ENCODE assay signal across 8 cellular contexts in genomic region chr16:11583889-11584565, GRCh38. TPM values are rescaled to one million over a fixed set of nuclear protein-coding genes. Genes with fewer than 3 reads are reported as not detected.
A peak's percentile ranks its signal among the peaks of the same experiment; 100 is the strongest.
DNase-seq lines count a peak whose midpoint lies in the region; ATAC-seq and TF ChIP-seq lines count a peak whose summit lies in the region.

No MANE protein-coding gene starts in this region.

- H3K9me3 Mint-ChIP-seq in T-helper 1 cell treated with Interleukin-12 subunit alpha and Interleukin-12 subunit beta and Interleukin-4 antibody, amounts not matched to agents 30 μg/mL and 1 μg/mL, for 36 hours, result no peaks in the 10 kb centered on the region
- no peaks in the 10 kb centered on the region for H3K9me3 Mint-ChIP-seq in stimulated activated naive CD8-positive, alpha-beta T cell treated with anti-CD3 and anti-CD28 coated beads, Interleukin-15, amount 100 ng/mL, for 72 hours
- no peaks in the 10 kb centered on the region for H3K9me3 Mint-ChIP-seq in endodermal cell

- H3K27me3 ChIP-seq in RWPE2 (ENCODE audit: insufficient read depth, poor library complexity, severe bottlenecking), result no peaks in the 10 kb centered on the region
- peaks cover 0 to 5% (median 0%) of the 10 kb centered on the region in 7 donors for H3K27me3 ChIP-seq in heart right ventricle
- no peaks in the 10 kb centered on the region for H3K27me3 ChIP-seq in endodermal cell (ENCODE audit: control insufficient read depth, insufficient read depth, low read length, poor library complexity, severe bottlenecking)

- H3K9me3 ChIP-seq in RWPE2 (ENCODE audit: severe bottlenecking), result no peaks in the 10 kb centered on the region
- H3K9me3 ChIP-seq in heart right ventricle, result peaks cover 0 to 10% (median 0%) of the 10 kb centered on the region in 11 donors
- H3K9me3 ChIP-seq in endodermal cell (ENCODE audit: control insufficient read depth, low read length), result no peaks in the 10 kb centered on the region

- H3K27me3 Mint-ChIP-seq in T-helper 1 cell treated with Interleukin-12 subunit alpha and Interleukin-12 subunit beta and Interleukin-4 antibody, amounts not matched to agents 30 μg/mL and 1 μg/mL, for 36 hours (ENCODE audit: low read depth), result no peaks in the 10 kb centered on the region
- H3K27me3 Mint-ChIP-seq in stimulated activated naive CD8-positive, alpha-beta T cell treated with anti-CD3 and anti-CD28 coated beads, Interleukin-15, amount 100 ng/mL, for 72 hours, result no peaks in the 10 kb centered on the region
- peaks cover 24% of the 10 kb centered on the region for H3K27me3 Mint-ChIP-seq in endodermal cell (ENCODE audit: insufficient read depth)

- no peak overlapping the region for H3K4me3 ChIP-seq in RWPE2 (ENCODE audit: severe bottlenecking)
- peak overlapping the region in 6 of 10 donors; percentile 11 to 91 (median 54) for H3K4me3 ChIP-seq in heart right ventricle
- H3K4me3 ChIP-seq in endodermal cell (ENCODE audit: low read length), result no peak overlapping the region

- peak overlapping the region; percentile 76 for H3K27ac ChIP-seq in RWPE2 (ENCODE audit: poor library complexity, severe bottlenecking)
- H3K27ac ChIP-seq in heart right ventricle, result peak overlapping the region in 8 of 10 donors; percentile 23 to 99 (median 60)
- no peak overlapping the region for H3K27ac ChIP-seq in endodermal cell (ENCODE audit: low read depth, low read length)

- H3K4me1 ChIP-seq in RWPE2 (ENCODE audit: insufficient read depth, poor library complexity, severe bottlenecking) (peaks cover 25% of the 10 kb centered on the region), heart right ventricle (peaks cover 5 to 75% (median 13%) of the 10 kb centered on the region in 9 donors), endodermal cell (ENCODE audit: control insufficient read depth, insufficient read depth, low read length) (peaks cover 3% of the 10 kb centered on the region)

- 34 to 51% methylated on average over 7 of the region's 7 CpGs for WGBS in heart right ventricle, 2 donors
- WGBS in endodermal cell (ENCODE audit: insufficient coverage in 1 of 2, insufficient read length in 1 of 2), 2 experiments, result 63 to 64% methylated on average over 4 to 7 of the region's 7 CpGs

- H3K36me3 Mint-ChIP-seq in T-helper 1 cell treated with Interleukin-12 subunit alpha and Interleukin-12 subunit beta and Interleukin-4 antibody, amounts not matched to agents 30 μg/mL and 1 μg/mL, for 36 hours (ENCODE audit: low read depth), result peaks cover 14% of the 10 kb centered on the region
- H3K36me3 Mint-ChIP-seq in endodermal cell (ENCODE audit: low read depth), result no peaks in the 10 kb centered on the region

- no peak for TF ChIP-seq CTCF in RWPE2 (IDR thresholded peaks at IDR 0.05; ENCODE audit: poor library complexity, severe bottlenecking)
- TF ChIP-seq CTCF in heart right ventricle (IDR thresholded peaks at IDR 0.05), result no peak
- no peak for TF ChIP-seq CTCF in endodermal cell (conservative IDR thresholded peaks at IDR 0.05)

- peak overlapping the region; percentile 96 for H3K4me3 Mint-ChIP-seq in T-helper 1 cell treated with Interleukin-12 subunit alpha and Interleukin-12 subunit beta and Interleukin-4 antibody, amounts not matched to agents 30 μg/mL and 1 μg/mL, for 36 hours
- H3K4me3 Mint-ChIP-seq in stimulated activated naive CD8-positive, alpha-beta T cell treated with anti-CD3 and anti-CD28 coated beads, Interleukin-15, amount 100 ng/mL, for 72 hours, result peak overlapping the region; percentile 87 to 91
- H3K4me3 Mint-ChIP-seq in endodermal cell, result no peak overlapping the region

- no peak overlapping the region for H3K9ac ChIP-seq in endodermal cell (ENCODE audit: extremely low read depth, low read length, poor library complexity, severe bottlenecking)

- H3K36me3 ChIP-seq in RWPE2 (ENCODE audit: low read depth) (peaks cover 28% of the 10 kb centered on the region), heart right ventricle (peaks cover 0 to 6% (median 0%) of the 10 kb centered on the region in 9 donors), endodermal cell (ENCODE audit: control insufficient read depth, insufficient read depth, low read length) (no peaks in the 10 kb centered on the region)

- H3K4me1 Mint-ChIP-seq in T-helper 1 cell treated with Interleukin-12 subunit alpha and Interleukin-12 subunit beta and Interleukin-4 antibody, amounts not matched to agents 30 μg/mL and 1 μg/mL, for 36 hours (ENCODE audit: low read depth), result peaks cover 46% of the 10 kb centered on the region
- H3K4me1 Mint-ChIP-seq in stimulated activated naive CD8-positive, alpha-beta T cell treated with anti-CD3 and anti-CD28 coated beads, Interleukin-15, amount 100 ng/mL, for 72 hours, result peaks cover 71% of the 10 kb centered on the region
- H3K4me1 Mint-ChIP-seq in endodermal cell, result peaks cover 27% of the 10 kb centered on the region

- intact Hi-C loops in heart right ventricle (cut with DNase I), result no loop called here

- H3K27ac Mint-ChIP-seq in T-helper 1 cell treated with Interleukin-12 subunit alpha and Interleukin-12 subunit beta and Interleukin-4 antibody, amounts not matched to agents 30 μg/mL and 1 μg/mL, for 36 hours, result peak overlapping the region; percentile 92
- H3K27ac Mint-ChIP-seq in stimulated activated naive CD8-positive, alpha-beta T cell treated with anti-CD3 and anti-CD28 coated beads, Interleukin-15, amount 100 ng/mL, for 72 hours, result peak overlapping the region; percentile 31 to 92
- H3K27ac Mint-ChIP-seq in endodermal cell, result no peak overlapping the region

- no peak for DNase-seq in T-helper 1 cell
- DNase-seq in RWPE2 (ENCODE audit: low spot score), result no peak
- no peak for DNase-seq in heart right ventricle
- no peak for DNase-seq in stimulated activated naive CD8-positive, alpha-beta T cell treated with anti-CD3 and anti-CD28 coated beads, Interleukin-15, amount 100 ng/mL, for 72 hours
- DNase-seq in NCI-H2171 (lab: John Stamatoyannopoulos, UW), result no peak
- DNase-seq in activated CD8-positive, alpha-beta memory T cell treated with anti-CD3 and anti-CD28 coated beads, Interleukin-2, amount 50 U/mL, for 4 hours, result no peak
- no peak for DNase-seq in endodermal cell

- no peak for ATAC-seq in RWPE2 (ENCODE audit: low read depth)
- peak in 6 of 8 donors; percentile 9 to 57 (median 24) for ATAC-seq in heart right ventricle
- no peak for ATAC-seq in stimulated activated naive CD8-positive, alpha-beta T cell treated with anti-CD3 and anti-CD28 coated beads, Interleukin-15, amount 100 ng/mL, for 72 hours

RNA-seq across cellular contexts. Expression of gene LITAF, which starts 2.7 kb away (rescaled TPM):
- total RNA-seq in heart right ventricle (10 to 100 TPM; 29.5 to 96.9 (median 41.6) TPM), endodermal cell (10 to 100 TPM; 36.6 to 62.9 TPM)
- 10 to 100 TPM; 13.3 to 19.2 TPM for polyA plus RNA-seq in heart right ventricle
- 85.2 TPM for polyA plus RNA-seq in endodermal cell (2013, experiment 1 of 2)
- 71.3 TPM for polyA plus RNA-seq in endodermal cell (2013, experiment 2 of 2)

Comparison
In these comparisons a context has a peak if more than half of its experiments do, and no peak if none do; other contexts are left out.
1. ATAC-seq: peak in heart right ventricle (6 of 8); none in RWPE2 (single experiment) and stimulated activated naive CD8-positive, alpha-beta T cell treated with anti-CD3 and anti-CD28 coated beads, Interleukin-15, amount 100 ng/mL, for 72 hours (single experiment).
2. H3K4me3 ChIP-seq: peak in heart right ventricle (6 of 10); none in RWPE2 (single experiment) and endodermal cell (single experiment).